In the genomic region with DNA sequence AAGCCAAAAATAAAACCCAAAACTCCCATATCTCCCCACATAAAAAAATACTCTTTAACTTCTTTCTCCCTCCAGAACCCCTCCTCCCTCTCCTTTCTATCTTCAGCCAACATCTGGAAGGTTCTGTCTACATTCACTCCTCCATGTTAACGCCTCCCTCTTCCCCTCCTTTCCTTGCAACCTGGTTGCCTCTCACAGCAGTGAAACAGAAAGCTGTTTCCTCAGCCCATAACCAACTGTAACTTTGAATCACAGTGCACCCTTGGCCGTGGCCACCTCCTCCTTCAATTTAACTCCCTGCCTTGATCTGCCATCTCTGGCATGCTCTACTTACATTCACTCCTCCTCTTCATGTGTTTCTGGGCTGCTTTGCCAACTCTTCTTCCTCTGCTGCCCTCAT, we compare ENCODE assay signal across 11 cellular contexts. TPM values are rescaled to one million over a fixed set of nuclear protein-coding genes. Genes with fewer than 3 reads are reported as not detected.
A peak's percentile ranks its signal among the peaks of the same experiment; 100 is the strongest.
DNase-seq lines count a peak whose midpoint lies in the region; ATAC-seq and TF ChIP-seq lines count a peak whose summit lies in the region.
"Not testable (repeated sequence)": the region's sequence is repeated elsewhere in the genome, so short reads cannot be mapped to it uniquely, and the experiment has no call there.
"Had no signal": no experiment of that assay in that cellular context is flagged by ENCODE, and none has a peak within 500 bp of the region (broad histone marks: within the 10 kb centered on the region; RNA-seq: fewer than 3 reads in every experiment).

No MANE protein-coding gene starts in this region.

- H3K4me1 Mint-ChIP-seq in activated CD8-positive, alpha-beta T cell treated with anti-CD3 and anti-CD28 coated beads for 36 hours (ENCODE audit: low read depth) = not testable (repeated sequence)

- not testable (repeated sequence) for H3K36me3 Mint-ChIP-seq in activated CD8-positive, alpha-beta T cell treated with anti-CD3 and anti-CD28 coated beads for 36 hours (ENCODE audit: low read depth)

- H3K9me3 ChIP-seq in lung (ENCODE audit: control insufficient read depth in 2 of 2, insufficient read depth in 1 of 2, low read length in 1 of 2) = not testable (repeated sequence)

- H3K27me3 Mint-ChIP-seq in activated CD8-positive, alpha-beta T cell treated with anti-CD3 and anti-CD28 coated beads for 36 hours = not testable (repeated sequence)

- H3K27ac ChIP-seq in lung (ENCODE audit: low read depth in 1 of 2, low read length in 1 of 2) = not testable (repeated sequence)

- TF ChIP-seq CTCF in activated CD8-positive, alpha-beta T cell treated with anti-CD3 and anti-CD28 coated beads for 36 hours (IDR thresholded peaks at IDR 0.05); lung (IDR thresholded peaks at IDR 0.05; ENCODE audit: control extremely low read depth, extremely low read depth): not testable (repeated sequence)

- H3K4me3 ChIP-seq in lung = not testable (repeated sequence)

- H3K9me3 Mint-ChIP-seq in activated CD8-positive, alpha-beta T cell treated with anti-CD3 and anti-CD28 coated beads for 36 hours = not testable (repeated sequence)

- POLR2A ChIA-PET in activated CD8-positive, alpha-beta T cell treated with anti-CD3 and anti-CD28 coated beads for 36 hours (lab: Charles Lee) = not testable (repeated sequence)

- WGBS in lung, 2 donors = 43 to 50% methylated on average over 1 of the region's 2 CpGs

- not testable (repeated sequence) for H3K4me3 Mint-ChIP-seq in activated CD8-positive, alpha-beta T cell treated with anti-CD3 and anti-CD28 coated beads for 36 hours

- not testable (repeated sequence) for DNase-seq in activated CD8-positive, alpha-beta T cell treated with anti-CD3 and anti-CD28 coated beads for 36 hours; lung (ENCODE audit: low spot score); stimulated activated naive CD8-positive, alpha-beta T cell treated with anti-CD3 and anti-CD28 coated beads, Interleukin-15, Interleukin-2, amounts not matched to agents 100 U/mL and 50 U/mL, for 24 hours
- peak; percentile 43 for DNase-seq in Right ventricle myocardium superior

- not testable (repeated sequence) for H3K36me3 ChIP-seq in lung (ENCODE audit: control insufficient read depth in 2 of 2, insufficient read depth in 2 of 2, low read length in 2 of 2)

- not testable (repeated sequence) for H3K27ac Mint-ChIP-seq in activated CD8-positive, alpha-beta T cell treated with anti-CD3 and anti-CD28 coated beads for 36 hours

- not testable (repeated sequence) for H3K4me1 ChIP-seq in lung (ENCODE audit: control insufficient read depth in 2 of 2, insufficient read depth in 2 of 2, low read length in 2 of 2)

- CTCF ChIA-PET in activated CD8-positive, alpha-beta T cell treated with anti-CD3 and anti-CD28 coated beads for 36 hours (lab: Charles Lee) = not testable (repeated sequence)

- peak; percentile 46 for ATAC-seq in GM19324 (IDR thresholded peaks at IDR 0.05; ENCODE audit: low FRiP score, unreplicated experiment)
- peak; percentile 57 for ATAC-seq in GM21723 (IDR thresholded peaks at IDR 0.05; ENCODE audit: unreplicated experiment)
- ATAC-seq in HG03442 (IDR thresholded peaks at IDR 0.05; ENCODE audit: unreplicated experiment) = peak; percentile 50
- peak; percentile 24 for ATAC-seq in activated CD8-positive, alpha-beta T cell treated with anti-CD3 and anti-CD28 coated beads for 36 hours
- ATAC-seq in Right ventricle myocardium superior (ENCODE audit: poor library complexity) = peak; percentile 45
- peak; percentile 50 for ATAC-seq in lung (ENCODE audit: insufficient read depth, low FRiP score)
- ATAC-seq in stimulated activated naive CD8-positive, alpha-beta T cell treated with anti-CD3 and anti-CD28 coated beads, Interleukin-15, Interleukin-2, amounts not matched to agents 100 U/mL and 50 U/mL, for 24 hours = peak; percentile 43

- not testable (repeated sequence) for H3K27me3 ChIP-seq in lung (ENCODE audit: control insufficient read depth, insufficient read depth)

- intact Hi-C loops in activated CD8-positive, alpha-beta T cell treated with anti-CD3 and anti-CD28 coated beads for 36 hours (cut with micrococcal nuclease); Right ventricle myocardium superior (cut with DNase I): not testable (repeated sequence)

RNA-seq across cellular contexts. Expression of a gene that starts 33.4 kb away (rescaled TPM):
- total RNA-seq in activated CD8-positive, alpha-beta T cell treated with anti-CD3 and anti-CD28 coated beads for 36 hours = under 1 TPM in 1 of 2 experiments, not detected in 1; 0.16 TPM
- not detected for total RNA-seq in Right ventricle myocardium superior
- total RNA-seq in lung = under 1 TPM; 0.20 to 0.31 TPM
- under 1 TPM in 1 of 2 donors, not detected in 1; 0.05 TPM for polyA plus RNA-seq in lung
- total RNA-seq: CD4-positive, CD25-positive, alpha-beta regulatory T cell; HT-29 had no signal
- polyA plus RNA-seq: BJ; CD4-positive, CD25-positive, alpha-beta regulatory T cell; HepG2 had no signal
